ENCODE assay signal across 8 cellular contexts in genomic region chrX:134373736-134374135, GRCh38. TPM values are rescaled to one million over a fixed set of nuclear protein-coding genes. Genes with fewer than 3 reads are reported as not detected.
DNase-seq lines count a peak whose midpoint lies in the region; ATAC-seq and TF ChIP-seq lines count a peak whose summit lies in the region.

No MANE protein-coding gene starts in this region.

- H3K4me3 Mint-ChIP-seq in brain, result peak overlapping the region; percentile 86 to 97 (median 94)

- H3K27ac Mint-ChIP-seq in brain, result peak overlapping the region; percentile 90 to 99 (median 95)

- H3K23ac ChIP-seq in mesendoderm (ENCODE audit: low read length), result no peak overlapping the region

- no peak overlapping the region for H2BK15ac ChIP-seq in mesendoderm (replicated peaks; ENCODE audit: low read depth)

- H2BK120ac ChIP-seq in mesendoderm (ENCODE audit: low read depth, low read length), result no peak overlapping the region

- DNase-seq in HL-60 (ENCODE audit: low read depth in 1 of 2, low spot score in 1 of 2), result no peak
- no peak for DNase-seq in mesendoderm
- no peak for DNase-seq in NCI-H446 treated with DMSO at 0.1 percent for 48 hours (lab: John Stamatoyannopoulos, UW)
- DNase-seq in SHP77 treated with DMSO at 0.1 percent for 48 hours (lab: John Stamatoyannopoulos, UW), result no peak

- H3K79me1 ChIP-seq in mesendoderm (ENCODE audit: low read length), result no peaks in the 10 kb centered on the region

- no peak overlapping the region for H2BK5ac ChIP-seq in mesendoderm (ENCODE audit: low read length)

- ATAC-seq in GM18511 (IDR thresholded peaks at IDR 0.05; ENCODE audit: unreplicated experiment) (no peak), GM21360 (IDR thresholded peaks at IDR 0.05; ENCODE audit: unreplicated experiment) (no peak)

- WGBS in mesendoderm (ENCODE audit: extremely low coverage, insufficient coverage, low lambda C conversion rate), result no CpG with 5 or more reads among the region's 8 CpGs

- peaks cover 11% of the 10 kb centered on the region for H3K27me3 Mint-ChIP-seq in brain

- peaks cover 0 to 11% (median 0%) of the 10 kb centered on the region in 5 experiments for H3K9me3 Mint-ChIP-seq in brain

- H3K27me3 ChIP-seq in HL-60 (ENCODE audit: insufficient read depth, poor library complexity, severe bottlenecking) (no peaks in the 10 kb centered on the region), mesendoderm (ENCODE audit: insufficient read depth, low read length, poor library complexity) (no peaks in the 10 kb centered on the region)

- H3K4me3 ChIP-seq in HL-60 (replicated peaks; ENCODE audit: insufficient read depth, low read length) (peak overlapping the region; percentile 67), mesendoderm (ENCODE audit: low read length) (peak overlapping the region; percentile 78)

- H3K79me2 ChIP-seq in mesendoderm (ENCODE audit: control insufficient read depth, insufficient read depth, low read length), result peaks cover 17% of the 10 kb centered on the region

- peak overlapping the region; percentile 5 for H4K8ac ChIP-seq in mesendoderm (ENCODE audit: low read depth, low read length)

- TF ChIP-seq CTCF in 22Rv1 (IDR thresholded peaks at IDR 0.05), result no peak
- no peak for TF ChIP-seq CTCF in HL-60 (IDR thresholded peaks at IDR 0.05; ENCODE audit: insufficient read depth, low read length)
- no peak for TF ChIP-seq CTCF in brain (conservative IDR thresholded peaks at IDR 0.05)

- H3K18ac ChIP-seq in mesendoderm (ENCODE audit: low read length), result no peak overlapping the region

- peak overlapping the region; percentile 79 for H3K9ac ChIP-seq in mesendoderm (ENCODE audit: low read length)

- H4K5ac ChIP-seq in mesendoderm (ENCODE audit: low read length), result no peak overlapping the region

- peaks cover 4% of the 10 kb centered on the region for H3K36me3 Mint-ChIP-seq in brain

- H3K4me2 ChIP-seq in mesendoderm (ENCODE audit: low read length), result no peak overlapping the region

- H3K27ac ChIP-seq in 22Rv1 (peak overlapping the region; percentile 67), HL-60 (replicated peaks) (peak overlapping the region; percentile 87), mesendoderm (ENCODE audit: low read depth, low read length) (peak overlapping the region; percentile 97)

- no peaks in the 10 kb centered on the region for H3K4me1 ChIP-seq in mesendoderm (ENCODE audit: control insufficient read depth, low read depth, low read length)

- H2AK5ac ChIP-seq in mesendoderm (ENCODE audit: low read length), result no peak overlapping the region

- H3K56ac ChIP-seq in mesendoderm (ENCODE audit: low read length), result peak overlapping the region; percentile 87

- peaks cover 17% of the 10 kb centered on the region for H3K4me1 Mint-ChIP-seq in brain

- no peak overlapping the region for H3K4ac ChIP-seq in mesendoderm (ENCODE audit: low read depth, low read length)

- no peaks in the 10 kb centered on the region for H3K36me3 ChIP-seq in mesendoderm (ENCODE audit: control insufficient read depth, insufficient read depth, low read length)

RNA-seq across cellular contexts. Expression of gene PHF6, which starts 0.6 kb away (rescaled TPM):
- 14.7 TPM for polyA plus RNA-seq in brain (ENCODE audit: insufficient read depth, low read depth, low replicate concordance)
- polyA plus RNA-seq in mesendoderm (2013, experiment 1 of 2), result 33.4 TPM
- 33.1 TPM for polyA plus RNA-seq in mesendoderm (2013, experiment 2 of 2)
